ENCODE assay signal across 8 cellular contexts in genomic region chr19:10864538-10864899, GRCh38. TPM values are rescaled to one million over a fixed set of nuclear protein-coding genes. Genes with fewer than 3 reads are reported as not detected.
DNase-seq lines count a peak whose midpoint lies in the region; ATAC-seq and TF ChIP-seq lines count a peak whose summit lies in the region.

No MANE protein-coding gene starts in this region.

- no peak overlapping the region for H4K5ac ChIP-seq in H9 (ENCODE audit: insufficient read length, low read depth, low read length)

- H3K4me1 Mint-ChIP-seq in H9: peaks cover 6 to 21% of the 10 kb centered on the region in 2 experiments
- H3K4me1 Mint-ChIP-seq in central memory CD8-positive, alpha-beta T cell: peaks cover 15% of the 10 kb centered on the region

- no peak overlapping the region for H3K27ac ChIP-seq in H9 (ENCODE audit: insufficient read length, low read depth, low read length)

- no peak overlapping the region for H2AK5ac ChIP-seq in H9 (ENCODE audit: insufficient read length, low read length)

- DNase-seq in Ammon's horn (ENCODE audit: low spot score) (peak; percentile 87), H9 (peak; percentile 87), NCI-H345 (lab: John Stamatoyannopoulos, UW) (peak; percentile 77), left lobe of liver (ENCODE audit: low spot score) (peak; percentile 83)
- DNase-seq in central memory CD8-positive, alpha-beta T cell (ENCODE audit: low spot score in 2 of 2): peak; percentile 55 to 72
- peak; percentile 74 for DNase-seq in stimulated activated CD4-positive, alpha-beta T cell treated with anti-CD3 and anti-CD28 coated beads, Interleukin-2, amount 100 ng/mL, for 4 hours (ENCODE audit: low read depth)

- no peak overlapping the region for H3K56ac ChIP-seq in H9 (ENCODE audit: insufficient read length, low read depth, low read length)

- no peak overlapping the region for H2BK20ac ChIP-seq in H9 (ENCODE audit: low read depth, low read length, poor library complexity, severe bottlenecking)

- H3K23me2 ChIP-seq in H9 (ENCODE audit: insufficient read length, low read depth, low read length, poor library complexity, severe bottlenecking): no peaks in the 10 kb centered on the region

- H3K4me2 ChIP-seq in H9 (ENCODE audit: insufficient read depth, insufficient read length, low read length): no peak overlapping the region

- H3K79me2 ChIP-seq in H9 (ENCODE audit: insufficient read depth, low read length): no peaks in the 10 kb centered on the region; the same call in 1 of the 2 replicates

- no peaks in the 10 kb centered on the region for H3K9me3 Mint-ChIP-seq in H9
- no peaks in the 10 kb centered on the region for H3K9me3 Mint-ChIP-seq in central memory CD8-positive, alpha-beta T cell

- no peak overlapping the region for H3K23ac ChIP-seq in H9 (ENCODE audit: insufficient read length, low read depth, low read length)

- no peak overlapping the region for H2BK15ac ChIP-seq in H9 (ENCODE audit: low read depth, low read length)

- H3K79me1 ChIP-seq in H9 (ENCODE audit: insufficient read depth, low read depth, low read length, poor library complexity, severe bottlenecking): no peaks in the 10 kb centered on the region

- H3K9ac ChIP-seq in H9 (ENCODE audit: extremely low read depth, insufficient read length, low read length): no peak overlapping the region

- H3K36me3 Mint-ChIP-seq in H9 (ENCODE audit: insufficient read depth in 1 of 3, low read depth in 3 of 3): no peaks in the 10 kb centered on the region
- H3K36me3 Mint-ChIP-seq in central memory CD8-positive, alpha-beta T cell (ENCODE audit: insufficient read depth): no peaks in the 10 kb centered on the region

- no peak overlapping the region for H3K4ac ChIP-seq in H9 (ENCODE audit: low read depth, low read length)

- H2BK120ac ChIP-seq in H9 (ENCODE audit: low read depth, low read length, poor library complexity, severe bottlenecking): no peak overlapping the region

- H3K27me3 ChIP-seq in H9 (ENCODE audit: insufficient read depth, low read length): no peaks in the 10 kb centered on the region

- H3K4me3 Mint-ChIP-seq in H9: peak overlapping the region in 1 of 2 experiments; percentile 55; a peak in 2 of 5 replicates
- H3K4me3 Mint-ChIP-seq in central memory CD8-positive, alpha-beta T cell: no peak overlapping the region

- H2AFZ ChIP-seq in H9 (ENCODE audit: low read length): no peak overlapping the region

- no peak overlapping the region for H3K18ac ChIP-seq in H9 (ENCODE audit: insufficient read length, low read depth, low read length)

- H2BK5ac ChIP-seq in H9 (ENCODE audit: insufficient read length, low read length): no peak overlapping the region

- ATAC-seq in activated CD4-positive, CD25-positive, alpha-beta regulatory T cell treated with anti-CD3 and anti-CD28 coated beads, Interleukin-2, amount 50 U/mL, for 24 hours: peak; percentile 87 to 88
- ATAC-seq in central memory CD8-positive, alpha-beta T cell (replicated peaks; ENCODE audit: extremely low read depth, poor library complexity, severe bottlenecking): peak; percentile 81
- ATAC-seq in left lobe of liver (peak; percentile 95), HG03045 (IDR thresholded peaks at IDR 0.05; ENCODE audit: unreplicated experiment) (no peak)

- peak; percentile 93 for TF ChIP-seq CTCF in H9 (conservative IDR thresholded peaks at IDR 0.05)

- H4K91ac ChIP-seq in H9 (ENCODE audit: insufficient read length, low read depth, low read length): no peak overlapping the region

- peaks cover 2% of the 10 kb centered on the region; the same call in 1 of the 2 replicates for H3K4me1 ChIP-seq in H9 (ENCODE audit: insufficient read depth, low read length)

- no peak overlapping the region for H3T11ph ChIP-seq in H9 (ENCODE audit: low read length)

- no peaks in the 10 kb centered on the region for H3K27me3 Mint-ChIP-seq in H9 (ENCODE audit: low read depth)
- H3K27me3 Mint-ChIP-seq in central memory CD8-positive, alpha-beta T cell: no peaks in the 10 kb centered on the region

- no peak overlapping the region for H4K8ac ChIP-seq in H9 (replicated peaks; ENCODE audit: insufficient read length, low read depth, low read length)

- H4K20me1 ChIP-seq in H9 (ENCODE audit: control insufficient read depth, insufficient read depth, insufficient read length): no peaks in the 10 kb centered on the region

- no peaks in the 10 kb centered on the region for H3K9me3 ChIP-seq in H9 (ENCODE audit: control insufficient read depth, low read depth, low read length)

- H3K14ac ChIP-seq in H9 (ENCODE audit: insufficient read depth, low read length): no peak overlapping the region

- WGBS in H9 (ENCODE audit: extremely low coverage, insufficient read length, low lambda C conversion rate): no CpG with 5 or more reads among the region's 6 CpGs

- H2BK12ac ChIP-seq in H9 (ENCODE audit: insufficient read length, low read depth, low read length): no peak overlapping the region

- H3K27ac Mint-ChIP-seq in H9: peak overlapping the region; percentile 4 to 25 (median 12); a peak in 2 of 7 replicates
- H3K27ac Mint-ChIP-seq in central memory CD8-positive, alpha-beta T cell (ENCODE audit: low read depth): peak overlapping the region; percentile 5

RNA-seq across cellular contexts. Expression of gene CARM1, which starts 6.8 kb away (rescaled TPM):
- total RNA-seq in H9 (2021): 111 and 113 TPM in 2 replicates
- 16.5 TPM for total RNA-seq in left lobe of liver

RNA-seq across cellular contexts. Expression of gene C19orf38, which starts 16.3 kb away (rescaled TPM):
- total RNA-seq in H9 (2021) (0.20 TPM in 1 of 2 replicates, not detected in the other), left lobe of liver (0.96 TPM)

RNA-seq across cellular contexts. Expression of gene TMED1, which starts 28.5 kb away (rescaled TPM):
- 32.1 and 32.3 TPM in 2 replicates for total RNA-seq in H9 (2021)
- total RNA-seq in left lobe of liver: 21.9 TPM
